Comparison of ENCODE assay signal across 2 cellular contexts in the genomic region with DNA sequence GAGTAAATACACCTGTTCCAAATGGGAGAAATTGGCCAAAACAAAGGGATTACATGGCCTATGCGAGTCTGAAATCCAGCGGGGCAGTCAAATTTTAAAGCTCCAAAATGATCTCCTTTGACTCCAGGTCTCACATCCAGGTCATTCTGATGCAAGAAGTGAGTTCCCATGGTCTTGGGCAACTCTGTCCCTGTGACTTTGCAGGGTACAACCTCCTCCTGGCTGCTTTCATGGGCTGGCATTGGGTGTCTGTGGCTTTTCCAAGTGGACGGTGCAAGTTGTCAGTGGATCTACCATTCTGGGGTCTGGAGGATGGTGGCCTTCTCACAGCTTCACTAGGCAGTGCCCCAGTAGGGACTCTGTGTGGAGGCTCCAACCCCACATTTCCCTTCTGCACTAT.
DNase-seq lines count a peak whose midpoint lies in the region; ATAC-seq and TF ChIP-seq lines count a peak whose summit lies in the region.
"Not testable (repeated sequence)": the region's sequence is repeated elsewhere in the genome, so short reads cannot be mapped to it uniquely, and the experiment has no call there.

No MANE protein-coding gene starts in this region.

- not testable (repeated sequence) for TF ChIP-seq CTCF in liver (IDR thresholded peaks at IDR 0.05; ENCODE audit: low read depth, low read length, missing input control)

- not testable (repeated sequence) for H3K9me3 ChIP-seq in liver (ENCODE audit: control insufficient read depth in 4 of 4, low read length in 3 of 4)

- H3K27ac ChIP-seq in liver (ENCODE audit: low read depth in 1 of 2, low read length in 2 of 2), result not testable (repeated sequence)

- H3K27me3 ChIP-seq in liver (ENCODE audit: control insufficient read depth in 4 of 4, insufficient read depth in 4 of 4, low read length in 3 of 4), result not testable (repeated sequence)

- 57% methylated on average over 3 of the region's 3 CpGs for WGBS in liver

- H3K4me3 ChIP-seq in liver (ENCODE audit: low read depth in 1 of 3, low read length in 3 of 3), result not testable (repeated sequence)

- not testable (repeated sequence) for H3K36me3 ChIP-seq in liver (ENCODE audit: control insufficient read depth in 4 of 4, insufficient read depth in 3 of 4, low read depth in 1 of 4, low read length in 3 of 4)

- TF ChIP-seq RAD21 in liver (IDR thresholded peaks at IDR 0.05), result not testable (repeated sequence)

- not testable (repeated sequence) for H3K4me1 ChIP-seq in liver (ENCODE audit: control insufficient read depth in 4 of 4, insufficient read depth in 4 of 4, low read length in 3 of 4)

- peak; percentile 75 for DNase-seq in left lobe of liver (ENCODE audit: low spot score)

- ATAC-seq in left lobe of liver, result peak; percentile 78

- not testable (repeated sequence) for H3K9ac ChIP-seq in liver (ENCODE audit: low read depth in 1 of 2, low read length in 2 of 2)

TF ChIP-seq in liver, 16 proteins besides CTCF, POLR2A, EP300 and RAD21:
- TF ChIP-seq HNF4A (conservative IDR thresholded peaks at IDR 0.05) (peak; percentile 29 to 64), SP1 (IDR thresholded peaks at IDR 0.05) (peak; percentile 16)
